In the genomic region with DNA sequence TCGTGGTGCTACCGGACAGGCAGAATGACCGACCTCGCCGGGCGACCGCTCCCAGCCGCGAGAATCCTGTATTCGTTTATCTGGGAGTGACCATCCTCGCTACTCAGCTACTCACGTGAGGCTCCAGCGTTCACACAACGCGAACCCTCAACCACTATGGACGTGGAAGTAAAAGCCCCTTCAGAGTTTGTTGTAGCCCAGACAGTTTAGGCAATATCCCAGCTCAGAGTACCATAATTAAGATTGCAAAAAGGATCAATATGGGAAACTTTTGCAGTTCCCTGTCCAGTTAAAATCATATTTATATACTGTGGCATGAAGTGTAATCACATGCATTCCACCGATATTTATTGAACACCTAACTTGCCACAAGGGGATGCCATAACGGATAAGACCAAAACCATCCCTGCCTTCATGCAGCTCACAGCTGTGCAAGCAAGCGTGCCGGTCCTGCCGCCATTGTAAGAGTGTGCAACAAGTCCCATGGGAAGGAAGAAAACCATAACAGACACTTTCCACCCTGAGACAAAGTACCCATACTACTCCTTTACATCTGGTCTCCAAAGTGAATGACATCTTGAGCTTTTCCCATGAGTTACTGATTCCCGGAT, we compare ENCODE assay signal across 8 cellular contexts. TPM values are rescaled to one million over a fixed set of nuclear protein-coding genes. Genes with fewer than 3 reads are reported as not detected.
A peak's percentile ranks its signal among the peaks of the same experiment; 100 is the strongest.
DNase-seq lines count a peak whose midpoint lies in the region; ATAC-seq and TF ChIP-seq lines count a peak whose summit lies in the region.

No MANE protein-coding gene starts in this region.

- DNase-seq in Right ventricle myocardium inferior (ENCODE audit: missing footprints) (no peak), left cardiac atrium (no peak), NCI-H1694 treated with DMSO at 0.1 percent for 48 hours (lab: John Stamatoyannopoulos, UW) (peak; percentile 69)
- DNase-seq in activated CD8-positive, alpha-beta T cell treated with anti-CD3 and anti-CD28 coated beads for 36 hours, result peak; percentile 33
- DNase-seq in stimulated activated naive B cell treated with anti-CD40 and anti-IgM and Interleukin-4, amounts not matched to agents 10 μg/mL and 1 μg/mL and 100 μg/mL, for 72 hours, result peak; percentile 5

- no peak for TF ChIP-seq CTCF in activated CD8-positive, alpha-beta T cell treated with anti-CD3 and anti-CD28 coated beads for 36 hours (IDR thresholded peaks at IDR 0.05)

- H3K4me3 ChIP-seq in iPS-18c (ENCODE audit: insufficient read depth, low read depth, low read length), result peak overlapping the region; percentile 60; the same call in 1 of the 2 replicates

- H3K9me3 ChIP-seq in iPS-18c (ENCODE audit: control insufficient read depth, insufficient read depth, low read length), result no peaks in the 10 kb centered on the region

- ATAC-seq in Right ventricle myocardium inferior, result peak; percentile 1
- ATAC-seq in left cardiac atrium, result no peak
- no peak for ATAC-seq in activated CD8-positive, alpha-beta T cell treated with anti-CD3 and anti-CD28 coated beads for 36 hours
- peak in 1 of 2 donors; percentile 7 for ATAC-seq in stimulated activated naive B cell treated with anti-CD40 and anti-IgM and Interleukin-4, amounts not matched to agents 10 μg/mL and 1 μg/mL and 100 μg/mL, for 72 hours (replicated peaks)
- no peak for ATAC-seq in activated CD4-positive, CD25-positive, alpha-beta regulatory T cell treated with anti-CD3 and anti-CD28 coated beads, Interleukin-2, amount 50 U/mL, for 24 hours
- no peak for ATAC-seq in HG03460 (IDR thresholded peaks at IDR 0.05; ENCODE audit: unreplicated experiment)

- H3K4me3 Mint-ChIP-seq in activated CD8-positive, alpha-beta T cell treated with anti-CD3 and anti-CD28 coated beads for 36 hours, result peak overlapping the region; percentile 90
- peak overlapping the region; percentile 85 to 90 for H3K4me3 Mint-ChIP-seq in stimulated activated naive B cell treated with anti-CD40 and anti-IgM and Interleukin-4, amounts not matched to agents 10 μg/mL and 1 μg/mL and 100 μg/mL, for 72 hours

- H3K27ac Mint-ChIP-seq in activated CD8-positive, alpha-beta T cell treated with anti-CD3 and anti-CD28 coated beads for 36 hours, result peak overlapping the region; percentile 47
- peak overlapping the region; percentile 43 for H3K27ac Mint-ChIP-seq in stimulated activated naive B cell treated with anti-CD40 and anti-IgM and Interleukin-4, amounts not matched to agents 10 μg/mL and 1 μg/mL and 100 μg/mL, for 72 hours

- H3K27me3 Mint-ChIP-seq in activated CD8-positive, alpha-beta T cell treated with anti-CD3 and anti-CD28 coated beads for 36 hours, result no peaks in the 10 kb centered on the region
- H3K27me3 Mint-ChIP-seq in stimulated activated naive B cell treated with anti-CD40 and anti-IgM and Interleukin-4, amounts not matched to agents 10 μg/mL and 1 μg/mL and 100 μg/mL, for 72 hours, result no peaks in the 10 kb centered on the region

- no peaks in the 10 kb centered on the region for H3K9me3 Mint-ChIP-seq in activated CD8-positive, alpha-beta T cell treated with anti-CD3 and anti-CD28 coated beads for 36 hours
- no peaks in the 10 kb centered on the region for H3K9me3 Mint-ChIP-seq in stimulated activated naive B cell treated with anti-CD40 and anti-IgM and Interleukin-4, amounts not matched to agents 10 μg/mL and 1 μg/mL and 100 μg/mL, for 72 hours

- peaks cover 20% of the 10 kb centered on the region for H3K36me3 Mint-ChIP-seq in activated CD8-positive, alpha-beta T cell treated with anti-CD3 and anti-CD28 coated beads for 36 hours (ENCODE audit: low read depth)
- H3K36me3 Mint-ChIP-seq in stimulated activated naive B cell treated with anti-CD40 and anti-IgM and Interleukin-4, amounts not matched to agents 10 μg/mL and 1 μg/mL and 100 μg/mL, for 72 hours, result peaks cover 2 to 9% of the 10 kb centered on the region in 2 donors

- intact Hi-C loops in Right ventricle myocardium inferior (cut with DNase I) (loop anchor here (5.0 kb wide), 1 partner anchor 309 kb away; the partner anchor contains the start of gene FUT8), left cardiac atrium (cut with DNase I) (no loop called here)
- intact Hi-C loops in activated CD8-positive, alpha-beta T cell treated with anti-CD3 and anti-CD28 coated beads for 36 hours (cut with micrococcal nuclease), result loop anchor here (5.0 kb wide), 1 partner anchor 116 kb away; the partner anchor contains the start of gene FNTB

- peaks cover 27% of the 10 kb centered on the region for H3K4me1 Mint-ChIP-seq in activated CD8-positive, alpha-beta T cell treated with anti-CD3 and anti-CD28 coated beads for 36 hours (ENCODE audit: low read depth)
- peaks cover 16 to 27% of the 10 kb centered on the region in 2 donors for H3K4me1 Mint-ChIP-seq in stimulated activated naive B cell treated with anti-CD40 and anti-IgM and Interleukin-4, amounts not matched to agents 10 μg/mL and 1 μg/mL and 100 μg/mL, for 72 hours

- CTCF ChIA-PET in activated CD8-positive, alpha-beta T cell treated with anti-CD3 and anti-CD28 coated beads for 36 hours (lab: Charles Lee), result interaction anchor here (0.9 to 2.1 kb wide), 8 partner anchors 8 to 311 kb away, joined by 3 to 6 read pairs (median 3); no protein-coding TSS in a partner anchor

- POLR2A ChIA-PET in activated CD8-positive, alpha-beta T cell treated with anti-CD3 and anti-CD28 coated beads for 36 hours (lab: Charles Lee), result interaction anchor here (0.5 to 0.8 kb wide), 4 partner anchors 18 to 442 kb away, joined by 3 read pairs; partner anchors contain the start of gene FNTB

RNA-seq across cellular contexts. Expression of gene MAX, which starts 0.9 kb away (rescaled TPM):
- total RNA-seq in Right ventricle myocardium inferior, result 92.1 TPM
- total RNA-seq in left cardiac atrium, result 10 to 100 TPM; 71.1 to 81.1 TPM
- total RNA-seq in activated CD8-positive, alpha-beta T cell treated with anti-CD3 and anti-CD28 coated beads for 36 hours, result 10 to 100 TPM; 92.6 to 92.8 TPM

Comparison
In these comparisons a context has a peak if more than half of its experiments do, and no peak if none do; other contexts are left out.
1. intact Hi-C loops: an anchor here in Right ventricle myocardium inferior (5.0 kb wide) and activated CD8-positive, alpha-beta T cell treated with anti-CD3 and anti-CD28 coated beads for 36 hours (5.0 kb wide); none called in left cardiac atrium.
2. DNase-seq: peak in NCI-H1694 treated with DMSO at 0.1 percent for 48 hours (single experiment), activated CD8-positive, alpha-beta T cell treated with anti-CD3 and anti-CD28 coated beads for 36 hours (single experiment) and stimulated activated naive B cell treated with anti-CD40 and anti-IgM and Interleukin-4, amounts not matched to agents 10 μg/mL and 1 μg/mL and 100 μg/mL, for 72 hours (single experiment); none in Right ventricle myocardium inferior (single experiment) and left cardiac atrium (single experiment).